Comparison of ENCODE assay signal across 5 cellular contexts in the genomic region with DNA sequence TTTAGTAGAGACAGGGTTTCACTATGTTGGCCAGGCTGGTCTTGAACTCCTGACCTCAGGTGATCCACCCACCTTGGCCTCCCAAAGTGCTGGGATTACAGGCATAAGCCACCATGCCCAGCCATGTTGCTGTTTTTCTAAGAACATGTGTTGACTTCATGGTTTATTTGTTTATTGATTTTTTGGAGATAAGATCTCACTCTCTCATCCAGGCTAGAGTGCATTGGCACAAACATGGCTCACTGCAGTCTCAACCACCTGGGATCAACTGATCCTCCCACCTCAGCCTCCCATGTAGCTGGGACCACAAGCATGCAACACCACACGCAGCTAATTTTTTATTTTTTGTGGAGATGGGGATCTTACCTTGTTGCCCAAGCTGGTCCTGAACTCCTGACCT. TPM values are rescaled to one million over a fixed set of nuclear protein-coding genes. Genes with fewer than 3 reads are reported as not detected.
"Had no signal": no experiment of that assay in that cellular context is flagged by ENCODE, and none has a peak within 500 bp of the region (broad histone marks: within the 10 kb centered on the region; RNA-seq: fewer than 3 reads in every experiment).

No MANE protein-coding gene starts in this region.

RNA-seq across cellular contexts. Expression of a gene that starts 59.3 kb away (rescaled TPM):
- total RNA-seq: naive thymus-derived CD8-positive, alpha-beta T cell; natural killer cell; natural killer cell treated with Interleukin-12 subunit alpha and Interleukin-12 subunit beta and Interleukin-15 and Interleukin-18, amount 100 ng/mL, for 72 hours; neural crest cell had no signal
- polyA plus RNA-seq: naive thymus-derived CD8-positive, alpha-beta T cell; neural cell had no signal
